In genomic region chr6:26184492-26184891, GRCh38 we compare ENCODE assay signal across 8 cellular contexts.
DNase-seq lines count a peak whose midpoint lies in the region; ATAC-seq and TF ChIP-seq lines count a peak whose summit lies in the region.

No MANE protein-coding gene starts in this region.

- no peaks in the 10 kb centered on the region for H3K27me3 Mint-ChIP-seq in activated T-cell treated with anti-CD3 and anti-CD28 coated beads, Interleukin-2, amount 50 U/mL, for 4 hours (ENCODE audit: low read depth)
- H3K27me3 Mint-ChIP-seq in activated naive CD8-positive, alpha-beta T cell treated with anti-CD3 and anti-CD28 coated beads, Interleukin-2, amount 10 ng/mL, durations not matched to agents 7 days and 5 days, result no peaks in the 10 kb centered on the region

- H3K4me1 ChIP-seq in left lung (peaks cover 0 to 17% of the 10 kb centered on the region in 2 donors), thoracic aorta (ENCODE audit: control insufficient read depth in 1 of 2, low read depth in 2 of 2) (peaks cover 3 to 23% of the 10 kb centered on the region in 2 donors)

- ATAC-seq in activated T-cell treated with anti-CD3 and anti-CD28 coated beads, Interleukin-2, amount 50 U/mL, for 4 hours, result no peak
- ATAC-seq in activated naive CD8-positive, alpha-beta T cell treated with anti-CD3 and anti-CD28 coated beads, Interleukin-2, amount 10 ng/mL, durations not matched to agents 7 days and 5 days (ENCODE audit: low read depth), result no peak
- no peak for ATAC-seq in left lung
- no peak for ATAC-seq in thoracic aorta (ENCODE audit: insufficient number of reproducible peaks, low FRiP score, low read depth)
- ATAC-seq in HG02870 (IDR thresholded peaks at IDR 0.05; ENCODE audit: unreplicated experiment), result no peak

- no peaks in the 10 kb centered on the region for H3K36me3 Mint-ChIP-seq in activated T-cell treated with anti-CD3 and anti-CD28 coated beads, Interleukin-2, amount 50 U/mL, for 4 hours (ENCODE audit: insufficient read depth)
- peaks cover 3% of the 10 kb centered on the region for H3K36me3 Mint-ChIP-seq in activated naive CD8-positive, alpha-beta T cell treated with anti-CD3 and anti-CD28 coated beads, Interleukin-2, amount 10 ng/mL, durations not matched to agents 7 days and 5 days

- H3K9me3 Mint-ChIP-seq in activated T-cell treated with anti-CD3 and anti-CD28 coated beads, Interleukin-2, amount 50 U/mL, for 4 hours, result no peaks in the 10 kb centered on the region
- H3K9me3 Mint-ChIP-seq in activated naive CD8-positive, alpha-beta T cell treated with anti-CD3 and anti-CD28 coated beads, Interleukin-2, amount 10 ng/mL, durations not matched to agents 7 days and 5 days, result no peaks in the 10 kb centered on the region

- no peak for DNase-seq in activated T-cell treated with anti-CD3 and anti-CD28 coated beads, Interleukin-2, amount 50 U/mL, for 4 hours
- no peak for DNase-seq in activated T-cell treated with anti-CD3 and anti-CD28 coated beads, Interleukin-2, amount 50 U/mL, for 48 hours
- DNase-seq in activated naive CD8-positive, alpha-beta T cell treated with anti-CD3 and anti-CD28 coated beads, Interleukin-2, amount 10 ng/mL, durations not matched to agents 7 days and 5 days, result no peak
- no peak for DNase-seq in left lung
- DNase-seq in thoracic aorta (ENCODE audit: low spot score), result no peak
- DNase-seq in stimulated activated CD4-positive, alpha-beta T cell treated with anti-CD3 and anti-CD28 coated beads, Interleukin-1b, Interleukin-23, amount 100 ng/mL, for 48 hours, result no peak
- DNase-seq in substantia nigra (lab: John Stamatoyannopoulos, UW), result no peak

- peak overlapping the region; percentile 93 for H3K4me3 Mint-ChIP-seq in activated T-cell treated with anti-CD3 and anti-CD28 coated beads, Interleukin-2, amount 50 U/mL, for 4 hours
- H3K4me3 Mint-ChIP-seq in activated naive CD8-positive, alpha-beta T cell treated with anti-CD3 and anti-CD28 coated beads, Interleukin-2, amount 10 ng/mL, durations not matched to agents 7 days and 5 days, result peak overlapping the region; percentile 96

- H3K27ac ChIP-seq in left lung, result peak overlapping the region in 1 of 2 donors; percentile 78
- peak overlapping the region; percentile 73 to 82 for H3K27ac ChIP-seq in thoracic aorta
- no peak overlapping the region for H3K27ac ChIP-seq in substantia nigra (ENCODE audit: low read depth, low read length, poor library complexity, severe bottlenecking)

- H3K27me3 ChIP-seq in left lung (peaks cover 0 to 36% of the 10 kb centered on the region in 2 donors), thoracic aorta (replicated peaks; ENCODE audit: insufficient read depth) (no peaks in the 10 kb centered on the region)

- intact Hi-C loops in left lung (cut with DNase I), result no loop called here

- H3K9me3 ChIP-seq in left lung, result no peaks in the 10 kb centered on the region
- no peaks in the 10 kb centered on the region for H3K9me3 ChIP-seq in thoracic aorta

- peaks cover 41% of the 10 kb centered on the region for H3K4me1 Mint-ChIP-seq in activated T-cell treated with anti-CD3 and anti-CD28 coated beads, Interleukin-2, amount 50 U/mL, for 4 hours (ENCODE audit: low read depth)
- H3K4me1 Mint-ChIP-seq in activated naive CD8-positive, alpha-beta T cell treated with anti-CD3 and anti-CD28 coated beads, Interleukin-2, amount 10 ng/mL, durations not matched to agents 7 days and 5 days, result peaks cover 51% of the 10 kb centered on the region

- TF ChIP-seq CTCF in left lung (IDR thresholded peaks at IDR 0.05) (no peak), thoracic aorta (IDR thresholded peaks at IDR 0.05) (no peak)

- H3K4me3 ChIP-seq in left lung (peak overlapping the region; percentile 21 to 44), thoracic aorta (peak overlapping the region; percentile 74)

- H3K36me3 ChIP-seq in left lung (no peaks in the 10 kb centered on the region), thoracic aorta (no peaks in the 10 kb centered on the region)

- peak overlapping the region; percentile 99 for H3K27ac Mint-ChIP-seq in activated naive CD8-positive, alpha-beta T cell treated with anti-CD3 and anti-CD28 coated beads, Interleukin-2, amount 10 ng/mL, durations not matched to agents 7 days and 5 days

- POLR2A ChIA-PET in activated naive CD8-positive, alpha-beta T cell treated with anti-CD3 and anti-CD28 coated beads, Interleukin-2, amount 10 ng/mL, durations not matched to agents 7 days and 5 days (lab: Charles Lee), result interaction anchor here (1.5 to 20.9 kb wide), 15 partner anchors 11 to 947 kb away, joined by 6 to 1314 read pairs (median 60); a partner anchor contains a TSS
